Comparison of ENCODE assay signal across 9 cellular contexts in genomic region chr3:123586131-123586530, GRCh38. TPM values are rescaled to one million over a fixed set of nuclear protein-coding genes. Genes with fewer than 3 reads are reported as not detected.
DNase-seq lines count a peak whose midpoint lies in the region; ATAC-seq, FAIRE-seq and TF ChIP-seq lines count a peak whose summit lies in the region.
"Had no signal": no experiment of that assay in that cellular context is flagged by ENCODE, and none has a peak within 500 bp of the region (broad histone marks: within the 10 kb centered on the region; RNA-seq: fewer than 3 reads in every experiment).

No MANE protein-coding gene starts in this region.

- intact Hi-C loops in breast epithelium (cut with DNase I; ENCODE audit: low total_unique reads) (no loop called here), HepG2 (cut with micrococcal nuclease; ENCODE audit: unreplicated experiment) (no loop called here)

- TF ChIP-seq EP300 in HepG2 (IDR thresholded peaks at IDR 0.05; ENCODE audit: low read depth in 2 of 2, low read length in 2 of 2) (no peak), HepG2 (CRISPR knock-in tag; IDR thresholded peaks at IDR 0.05; ENCODE audit: borderline replicate concordance) (no peak)

- TF ChIP-seq CTCF in breast epithelium (IDR thresholded peaks at IDR 0.05) (no peak), HepG2 (CRISPR knock-in tag; IDR thresholded peaks at IDR 0.05) (no peak)

- H3K9ac ChIP-seq in ES-I3 (ENCODE audit: low read depth, low read length) (peak overlapping the region; percentile 88), HepG2 (ENCODE audit: insufficient read depth, low read depth, low read length) (peak overlapping the region; percentile 93)

- TF ChIP-seq POLR2A in breast epithelium (IDR thresholded peaks at IDR 0.05) (no peak), HepG2 (IDR thresholded peaks at IDR 0.05; ENCODE audit: insufficient read depth in 1 of 2, low read depth in 2 of 2, low read length in 2 of 2) (peak; percentile 49 to 65; a peak in 3 of 4 replicates)

- ATAC-seq in HepG2 (peak; percentile 39), GM18502 (IDR thresholded peaks at IDR 0.05; ENCODE audit: poor library complexity, unreplicated experiment) (no peak)

- H3K4me2 ChIP-seq in HepG2 (ENCODE audit: low read depth, low read length) = peak overlapping the region; percentile 83

- H3K9me3 ChIP-seq in ES-I3 (ENCODE audit: control insufficient read depth, insufficient read depth, low read length) (peaks cover 16% of the 10 kb centered on the region), breast epithelium (peaks cover 8 to 9% of the 10 kb centered on the region in 2 donors), HepG2 (ENCODE audit: low read length) (peaks cover 17% of the 10 kb centered on the region)

- no peaks in the 10 kb centered on the region for H4K20me1 ChIP-seq in HepG2 (ENCODE audit: insufficient read depth, low read length)

- peaks cover 55% of the 10 kb centered on the region for H3K79me2 ChIP-seq in HepG2 (ENCODE audit: insufficient read depth, low read length)

- in situ Hi-C loops in HepG2 (cut with HindIII; ENCODE audit: extremely low pct_ligation_motif_present, low pct_unique_long_range_greater_than_20kb) = no loop called here

- CTCF ChIA-PET in HepG2 (lab: Yijun Ruan, JAX; ENCODE audit: low intra/inter-chr PET ratio, low total read pairs) = interaction anchor here (0.9 kb wide), 1 partner anchor 56 kb away, joined by 4 read pairs; no protein-coding TSS in a partner anchor

- H3K27me3 ChIP-seq in breast epithelium (no peaks in the 10 kb centered on the region), HepG2 (ENCODE audit: control insufficient read depth in 1 of 2, insufficient read depth in 2 of 2, low read length in 2 of 2) (no peaks in the 10 kb centered on the region; a peak in 1 of 5 replicates)

- H3K4me3 ChIP-seq in breast epithelium = peak overlapping the region; percentile 87 to 98 (median 94)
- H3K4me3 ChIP-seq in HepG2 (replicated peaks in 1 of 3; ENCODE audit: insufficient read depth in 1 of 3, low read depth in 2 of 3, low read length in 3 of 3) = peak overlapping the region; percentile 89 to 98 (median 91)

- no TSS peak for BruUV-seq in HepG2 (replicated peaks; lab: Mats Ljungman, UMichigan)

- H3K4me1 ChIP-seq in ES-I3 (ENCODE audit: insufficient read depth, low read length) (no peaks in the 10 kb centered on the region), breast epithelium (peaks cover 0 to 4% of the 10 kb centered on the region in 2 donors), HepG2 (ENCODE audit: insufficient read depth, low read length) (peaks cover 45% of the 10 kb centered on the region)

- no peak; the same call in 1 of the 2 replicates for TF ChIP-seq RAD21 in HepG2 (CRISPR knock-in tag; IDR thresholded peaks at IDR 0.05)

- no peak overlapping the region for H2AFZ ChIP-seq in HepG2 (ENCODE audit: low read length)

- DNase-seq in NCI-H1105 (lab: John Stamatoyannopoulos, UW) = peak; percentile 92
- DNase-seq in SK-N-DZ (ENCODE audit: low spot score) = peak; percentile 81
- DNase-seq in breast epithelium (ENCODE audit: low spot score in 2 of 2) = no peak
- DNase-seq in HepG2 (ENCODE audit: low spot score) = peak; percentile 72
- DNase-seq in stimulated activated CD8-positive, alpha-beta memory T cell treated with anti-CD3 and anti-CD28 coated beads, Interleukin-15, amount 100 ng/mL, for 24 hours (ENCODE audit: low read depth) = peak; percentile 10
- no peak for DNase-seq in CD1c-positive myeloid dendritic cell (ENCODE audit: extremely low spot score)
- DNase-seq: activated B cell treated with CpG ODN at 0.5 μM for 24 hours had no signal

- H3K36me3 ChIP-seq in ES-I3 (ENCODE audit: insufficient read depth, low read length) (no peaks in the 10 kb centered on the region; the same call in 1 of the 2 replicates), breast epithelium (no peaks in the 10 kb centered on the region), HepG2 (replicated peaks in 1 of 2; ENCODE audit: control insufficient read depth in 1 of 2, insufficient read depth in 2 of 2, low read length in 2 of 2) (peaks cover 3 to 4% of the 10 kb centered on the region in 2 experiments; a peak in 3 of 5 replicates)

- peak; percentile 69 for FAIRE-seq in HepG2 (lab: Jason Lieb, UNC)

- POLR2A ChIA-PET in HepG2 (lab: Yijun Ruan, JAX) = interaction anchor here (1.0 to 7.6 kb wide), 9 partner anchors 16 to 67 kb away, joined by 3 to 88 read pairs (median 5); no protein-coding TSS in a partner anchor

- WGBS in HepG2 (ENCODE audit: low lambda C conversion rate) = under 1% methylated on average over 10 of the region's 10 CpGs

- H3K27ac ChIP-seq in breast epithelium (peak overlapping the region; percentile 93 to 94), HepG2 (ENCODE audit: extremely low read length, insufficient read depth, low read length) (peak overlapping the region; percentile 97)

TF ChIP-seq in HepG2, 621 proteins besides CTCF, POLR2A, EP300 and RAD21 (continues in another document):
- peak; percentile 52; the same call in 1 of the 2 replicates for TF ChIP-seq ZBTB26 (CRISPR knock-in tag; IDR thresholded peaks at IDR 0.05; ENCODE audit: borderline replicate concordance)
- peak; percentile 35; the same call in 1 of the 2 replicates for TF ChIP-seq HDAC2 (CRISPR knock-in tag; IDR thresholded peaks at IDR 0.05)
- 0 out of 2 replicates have a peak, but pooled peaks have one; percentile 21 for TF ChIP-seq YEATS2 (CRISPR knock-in tag; IDR thresholded peaks at IDR 0.05; ENCODE audit: borderline replicate concordance)
- TF ChIP-seq FOXK1 (CRISPR knock-in tag; IDR thresholded peaks at IDR 0.05; ENCODE audit: borderline replicate concordance, low read depth) = 0 out of 2 replicates have a peak, but pooled peaks have one; percentile 14
- peak; percentile 43; the same call in 1 of the 2 replicates for TF ChIP-seq GATAD2A (CRISPR knock-in tag; IDR thresholded peaks at IDR 0.05)
- TF ChIP-seq SIN3A (IDR thresholded peaks at IDR 0.05; ENCODE audit: borderline replicate concordance, low read depth, low read length) = 0 out of 2 replicates have a peak, but pooled peaks have one; percentile 46
- no peak for TF ChIP-seq MIER2 (CRISPR knock-in tag; IDR thresholded peaks at IDR 0.05)
- TF ChIP-seq FOXA3 (CRISPR knock-in tag; IDR thresholded peaks at IDR 0.05) = peak; percentile 36; the same call in 1 of the 2 replicates
- 0 out of 2 replicates have a peak, but pooled peaks have one; percentile 23 for TF ChIP-seq TFDP1 (CRISPR knock-in tag; IDR thresholded peaks at IDR 0.05; ENCODE audit: borderline replicate concordance)
- TF ChIP-seq SMC3 (IDR thresholded peaks at IDR 0.05; ENCODE audit: low read length) = 0 out of 2 replicates have a peak, but pooled peaks have one; percentile 17

RNA-seq across cellular contexts. Expression of gene HACD2, which starts 1.3 kb away (rescaled TPM):
- polyA plus RNA-seq in SK-N-DZ (2014; cell fraction: cytosol; rRNA removed) = 13.8 and 17.4 TPM in 2 replicates
- 6.3 and 7.5 TPM in 2 replicates for polyA plus RNA-seq in SK-N-DZ (2014; cell fraction: nucleus; rRNA removed)
- total RNA-seq in breast epithelium (10 to 100 TPM; 29.5 to 61.0 (median 55.9) TPM), HepG2 (2016; rRNA removed; fragmentation: Illumina TruSeq; extraction: Trizol) (36.0 and 47.0 TPM in 2 replicates)
- total RNA-seq in HepG2 (2016; cell fraction: cytosol; rRNA removed; fragmentation: Illumina TruSeq; extraction: Trizol; ENCODE audit: low read depth) = 4.5 and 4.6 TPM in 2 replicates
- 37.8 and 46.8 TPM in 2 replicates for total RNA-seq in HepG2 (2016; cell fraction: insoluble cytoplasmic fraction; rRNA removed; fragmentation: Illumina TruSeq; extraction: Trizol)
- total RNA-seq in HepG2 (2016; cell fraction: membrane; rRNA removed; fragmentation: Illumina TruSeq; extraction: Trizol) = 18.0 and 20.6 TPM in 2 replicates
- total RNA-seq in HepG2 (2016; cell fraction: nucleus; rRNA removed; fragmentation: Illumina TruSeq; extraction: Trizol) = 59.2 and 72.7 TPM in 2 replicates
- 40.3 and 50.4 TPM in 2 replicates for polyA plus RNA-seq in HepG2 (2011; rRNA removed)
- polyA plus RNA-seq in HepG2 (2011; cell fraction: cytosol; rRNA removed) = 21.2 and 36.3 TPM in 2 replicates
- polyA plus RNA-seq in HepG2 (2011; cell fraction: nucleus; rRNA removed) = 10.3 and 13.9 TPM in 2 replicates
- 27.7 and 29.5 TPM in 2 replicates for polyA plus RNA-seq in HepG2 (2012)
- 2.4 and 2.8 TPM in 2 replicates for polyA plus RNA-seq in HepG2 (2016; cell fraction: cytosol; fragmentation: Illumina TruSeq; extraction: Trizol; ENCODE audit: low read depth)
- 37.0 and 37.7 TPM in 2 replicates for polyA plus RNA-seq in HepG2 (2016; cell fraction: insoluble cytoplasmic fraction; fragmentation: Illumina TruSeq; extraction: Trizol; ENCODE audit: low read depth)
- 8.1 and 8.5 TPM in 2 replicates for polyA plus RNA-seq in HepG2 (2016; cell fraction: membrane; fragmentation: Illumina TruSeq; extraction: Trizol; ENCODE audit: low read depth)
- polyA plus RNA-seq in HepG2 (2016; cell fraction: nucleus; fragmentation: Illumina TruSeq; extraction: Trizol; ENCODE audit: insufficient read depth, low read depth) = 89.7 and 91.1 TPM in 2 replicates
- 77.4 and 153 TPM in 2 replicates for polyA minus RNA-seq in HepG2 (2011; rRNA and poly(A)+ RNA removed; ENCODE audit: low replicate concordance)
- 34.3 and 34.9 TPM in 2 replicates for polyA minus RNA-seq in HepG2 (2011; cell fraction: cytosol; rRNA and poly(A)+ RNA removed)
- polyA minus RNA-seq in HepG2 (2011; cell fraction: nucleus; rRNA and poly(A)+ RNA removed) = 29.0 and 33.9 TPM in 2 replicates

Comparison
In these comparisons a context has a peak if more than half of its experiments do, and no peak if none do; other contexts are left out.
1. DNase-seq: peak in NCI-H1105 (single experiment), SK-N-DZ (single experiment), HepG2 (single experiment) and stimulated activated CD8-positive, alpha-beta memory T cell treated with anti-CD3 and anti-CD28 coated beads, Interleukin-15, amount 100 ng/mL, for 24 hours (single experiment); none in breast epithelium (0 of 2) and CD1c-positive myeloid dendritic cell (single experiment).